1 cellular context compared by ENCODE assay signal in the genomic region with DNA sequence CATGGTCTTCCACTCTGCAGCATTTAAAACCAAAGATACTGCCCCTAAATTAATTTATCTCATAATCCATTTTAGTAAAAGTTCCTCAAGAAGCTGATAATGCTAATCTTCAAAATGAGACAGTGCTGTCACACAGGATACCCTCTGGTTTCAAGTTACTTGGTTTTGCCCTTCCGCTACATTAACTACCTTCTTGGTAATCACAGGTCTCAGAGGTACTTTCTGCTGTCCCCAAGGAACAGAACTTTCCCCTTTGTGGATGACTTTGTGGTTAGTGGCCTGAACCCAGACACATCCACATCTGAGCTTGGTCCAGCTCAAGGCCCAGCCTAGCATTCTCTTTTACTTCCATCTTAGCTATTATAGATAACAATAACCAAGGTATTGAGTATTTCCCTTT.
TF ChIP-seq lines count a peak whose summit lies in the region.

No MANE protein-coding gene starts in this region.

TF ChIP-seq in GM12878, 131 proteins besides CTCF, POLR2A, EP300 and RAD21 (continued from another document):
- no peak for TF ChIP-seq HCFC1 (IDR thresholded peaks at IDR 0.05; ENCODE audit: low read length)
- TF ChIP-seq, protein P1, sequence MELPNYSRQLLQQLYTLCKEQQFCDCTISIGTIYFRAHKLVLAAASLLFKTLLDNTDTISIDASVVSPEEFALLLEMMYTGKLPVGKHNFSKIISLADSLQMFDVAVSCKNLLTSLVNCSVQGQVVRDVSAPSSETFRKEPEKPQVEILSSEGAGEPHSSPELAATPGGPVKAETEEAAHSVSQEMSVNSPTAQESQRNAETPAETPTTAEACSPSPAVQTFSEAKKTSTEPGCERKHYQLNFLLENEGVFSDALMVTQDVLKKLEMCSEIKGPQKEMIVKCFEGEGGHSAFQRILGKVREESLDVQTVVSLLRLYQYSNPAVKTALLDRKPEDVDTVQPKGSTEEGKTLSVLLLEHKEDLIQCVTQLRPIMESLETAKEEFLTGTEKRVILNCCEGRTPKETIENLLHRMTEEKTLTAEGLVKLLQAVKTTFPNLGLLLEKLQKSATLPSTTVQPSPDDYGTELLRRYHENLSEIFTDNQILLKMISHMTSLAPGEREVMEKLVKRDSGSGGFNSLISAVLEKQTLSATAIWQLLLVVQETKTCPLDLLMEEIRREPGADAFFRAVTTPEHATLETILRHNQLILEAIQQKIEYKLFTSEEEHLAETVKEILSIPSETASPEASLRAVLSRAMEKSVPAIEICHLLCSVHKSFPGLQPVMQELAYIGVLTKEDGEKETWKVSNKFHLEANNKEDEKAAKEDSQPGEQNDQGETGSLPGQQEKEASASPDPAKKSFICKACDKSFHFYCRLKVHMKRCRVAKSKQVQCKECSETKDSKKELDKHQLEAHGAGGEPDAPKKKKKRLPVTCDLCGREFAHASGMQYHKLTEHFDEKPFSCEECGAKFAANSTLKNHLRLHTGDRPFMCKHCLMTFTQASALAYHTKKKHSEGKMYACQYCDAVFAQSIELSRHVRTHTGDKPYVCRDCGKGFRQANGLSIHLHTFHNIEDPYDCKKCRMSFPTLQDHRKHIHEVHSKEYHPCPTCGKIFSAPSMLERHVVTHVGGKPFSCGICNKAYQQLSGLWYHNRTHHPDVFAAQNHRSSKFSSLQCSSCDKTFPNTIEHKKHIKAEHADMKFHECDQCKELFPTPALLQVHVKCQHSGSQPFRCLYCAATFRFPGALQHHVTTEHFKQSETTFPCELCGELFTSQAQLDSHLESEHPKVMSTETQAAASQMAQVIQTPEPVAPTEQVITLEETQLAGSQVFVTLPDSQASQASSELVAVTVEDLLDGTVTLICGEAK (IDR thresholded peaks at IDR 0.05; ENCODE audit: borderline replicate concordance) = no peak
- TF ChIP-seq, protein P2, sequence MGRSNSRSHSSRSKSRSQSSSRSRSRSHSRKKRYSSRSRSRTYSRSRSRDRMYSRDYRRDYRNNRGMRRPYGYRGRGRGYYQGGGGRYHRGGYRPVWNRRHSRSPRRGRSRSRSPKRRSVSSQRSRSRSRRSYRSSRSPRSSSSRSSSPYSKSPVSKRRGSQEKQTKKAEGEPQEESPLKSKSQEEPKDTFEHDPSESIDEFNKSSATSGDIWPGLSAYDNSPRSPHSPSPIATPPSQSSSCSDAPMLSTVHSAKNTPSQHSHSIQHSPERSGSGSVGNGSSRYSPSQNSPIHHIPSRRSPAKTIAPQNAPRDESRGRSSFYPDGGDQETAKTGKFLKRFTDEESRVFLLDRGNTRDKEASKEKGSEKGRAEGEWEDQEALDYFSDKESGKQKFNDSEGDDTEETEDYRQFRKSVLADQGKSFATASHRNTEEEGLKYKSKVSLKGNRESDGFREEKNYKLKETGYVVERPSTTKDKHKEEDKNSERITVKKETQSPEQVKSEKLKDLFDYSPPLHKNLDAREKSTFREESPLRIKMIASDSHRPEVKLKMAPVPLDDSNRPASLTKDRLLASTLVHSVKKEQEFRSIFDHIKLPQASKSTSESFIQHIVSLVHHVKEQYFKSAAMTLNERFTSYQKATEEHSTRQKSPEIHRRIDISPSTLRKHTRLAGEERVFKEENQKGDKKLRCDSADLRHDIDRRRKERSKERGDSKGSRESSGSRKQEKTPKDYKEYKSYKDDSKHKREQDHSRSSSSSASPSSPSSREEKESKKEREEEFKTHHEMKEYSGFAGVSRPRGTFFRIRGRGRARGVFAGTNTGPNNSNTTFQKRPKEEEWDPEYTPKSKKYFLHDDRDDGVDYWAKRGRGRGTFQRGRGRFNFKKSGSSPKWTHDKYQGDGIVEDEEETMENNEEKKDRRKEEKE (IDR thresholded peaks at IDR 0.05) = no peak
- TF ChIP-seq, protein P3, sequence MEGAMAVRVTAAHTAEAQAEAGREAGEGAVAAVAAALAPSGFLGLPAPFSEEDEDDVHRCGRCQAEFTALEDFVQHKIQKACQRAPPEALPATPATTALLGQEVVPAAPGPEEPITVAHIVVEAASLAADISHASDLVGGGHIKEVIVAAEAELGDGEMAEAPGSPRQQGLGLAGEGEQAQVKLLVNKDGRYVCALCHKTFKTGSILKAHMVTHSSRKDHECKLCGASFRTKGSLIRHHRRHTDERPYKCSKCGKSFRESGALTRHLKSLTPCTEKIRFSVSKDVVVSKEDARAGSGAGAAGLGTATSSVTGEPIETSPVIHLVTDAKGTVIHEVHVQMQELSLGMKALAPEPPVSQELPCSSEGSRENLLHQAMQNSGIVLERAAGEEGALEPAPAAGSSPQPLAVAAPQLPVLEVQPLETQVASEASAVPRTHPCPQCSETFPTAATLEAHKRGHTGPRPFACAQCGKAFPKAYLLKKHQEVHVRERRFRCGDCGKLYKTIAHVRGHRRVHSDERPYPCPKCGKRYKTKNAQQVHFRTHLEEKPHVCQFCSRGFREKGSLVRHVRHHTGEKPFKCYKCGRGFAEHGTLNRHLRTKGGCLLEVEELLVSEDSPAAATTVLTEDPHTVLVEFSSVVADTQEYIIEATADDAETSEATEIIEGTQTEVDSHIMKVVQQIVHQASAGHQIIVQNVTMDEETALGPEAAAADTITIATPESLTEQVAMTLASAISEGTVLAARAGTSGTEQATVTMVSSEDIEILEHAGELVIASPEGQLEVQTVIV (IDR thresholded peaks at IDR 0.05; ENCODE audit: borderline replicate concordance, partially characterized antibody) = no peak
- TF ChIP-seq, protein P4, sequence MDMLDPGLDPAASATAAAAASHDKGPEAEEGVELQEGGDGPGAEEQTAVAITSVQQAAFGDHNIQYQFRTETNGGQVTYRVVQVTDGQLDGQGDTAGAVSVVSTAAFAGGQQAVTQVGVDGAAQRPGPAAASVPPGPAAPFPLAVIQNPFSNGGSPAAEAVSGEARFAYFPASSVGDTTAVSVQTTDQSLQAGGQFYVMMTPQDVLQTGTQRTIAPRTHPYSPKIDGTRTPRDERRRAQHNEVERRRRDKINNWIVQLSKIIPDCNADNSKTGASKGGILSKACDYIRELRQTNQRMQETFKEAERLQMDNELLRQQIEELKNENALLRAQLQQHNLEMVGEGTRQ (IDR thresholded peaks at IDR 0.05; ENCODE audit: borderline replicate concordance, low read depth, low read length) = no peak
- TF ChIP-seq, protein P5, sequence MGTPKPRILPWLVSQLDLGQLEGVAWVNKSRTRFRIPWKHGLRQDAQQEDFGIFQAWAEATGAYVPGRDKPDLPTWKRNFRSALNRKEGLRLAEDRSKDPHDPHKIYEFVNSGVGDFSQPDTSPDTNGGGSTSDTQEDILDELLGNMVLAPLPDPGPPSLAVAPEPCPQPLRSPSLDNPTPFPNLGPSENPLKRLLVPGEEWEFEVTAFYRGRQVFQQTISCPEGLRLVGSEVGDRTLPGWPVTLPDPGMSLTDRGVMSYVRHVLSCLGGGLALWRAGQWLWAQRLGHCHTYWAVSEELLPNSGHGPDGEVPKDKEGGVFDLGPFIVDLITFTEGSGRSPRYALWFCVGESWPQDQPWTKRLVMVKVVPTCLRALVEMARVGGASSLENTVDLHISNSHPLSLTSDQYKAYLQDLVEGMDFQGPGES (IDR thresholded peaks at IDR 0.05) = no peak
- TF ChIP-seq SRF (IDR thresholded peaks at IDR 0.05; ENCODE audit: low read depth in 2 of 2, low read length in 2 of 2) = no peak
- TF ChIP-seq RUNX3 (IDR thresholded peaks at IDR 0.05; ENCODE audit: low read length) = no peak
- TF ChIP-seq, protein P6, sequence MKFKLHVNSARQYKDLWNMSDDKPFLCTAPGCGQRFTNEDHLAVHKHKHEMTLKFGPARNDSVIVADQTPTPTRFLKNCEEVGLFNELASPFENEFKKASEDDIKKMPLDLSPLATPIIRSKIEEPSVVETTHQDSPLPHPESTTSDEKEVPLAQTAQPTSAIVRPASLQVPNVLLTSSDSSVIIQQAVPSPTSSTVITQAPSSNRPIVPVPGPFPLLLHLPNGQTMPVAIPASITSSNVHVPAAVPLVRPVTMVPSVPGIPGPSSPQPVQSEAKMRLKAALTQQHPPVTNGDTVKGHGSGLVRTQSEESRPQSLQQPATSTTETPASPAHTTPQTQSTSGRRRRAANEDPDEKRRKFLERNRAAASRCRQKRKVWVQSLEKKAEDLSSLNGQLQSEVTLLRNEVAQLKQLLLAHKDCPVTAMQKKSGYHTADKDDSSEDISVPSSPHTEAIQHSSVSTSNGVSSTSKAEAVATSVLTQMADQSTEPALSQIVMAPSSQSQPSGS (IDR thresholded peaks at IDR 0.05; ENCODE audit: low read length) = no peak
- TF ChIP-seq SIX5 (IDR thresholded peaks at IDR 0.05; ENCODE audit: low read depth, low read length, severe bottlenecking) = no peak
